In genomic region chr19:34475026-34475974, GRCh38 we compare ENCODE assay signal across 10 cellular contexts. TPM values are rescaled to one million over a fixed set of nuclear protein-coding genes. Genes with fewer than 3 reads are reported as not detected.
DNase-seq lines count a peak whose midpoint lies in the region; ATAC-seq and TF ChIP-seq lines count a peak whose summit lies in the region.
"Had no signal": no experiment of that assay in that cellular context is flagged by ENCODE, and none has a peak within 500 bp of the region (broad histone marks: within the 10 kb centered on the region; RNA-seq: fewer than 3 reads in every experiment).

No MANE protein-coding gene starts in this region.

- H3K27me3 ChIP-seq in SJSA1 (replicated peaks) (no peaks in the 10 kb centered on the region), fibroblast of lung (ENCODE audit: control insufficient read depth, insufficient read depth, low read length) (no peaks in the 10 kb centered on the region)

- H3K36me3 ChIP-seq in SJSA1: peaks cover 44% of the 10 kb centered on the region
- peaks cover 7% of the 10 kb centered on the region for H3K36me3 ChIP-seq in fibroblast of lung (ENCODE audit: control insufficient read depth, insufficient read depth, low read length)

- H3K9me3 ChIP-seq in SJSA1 (replicated peaks) (no peaks in the 10 kb centered on the region), fibroblast of lung (ENCODE audit: control insufficient read depth, insufficient read depth, low read depth, low read length) (no peaks in the 10 kb centered on the region)

- H3K4me3 ChIP-seq in SJSA1: no peak overlapping the region
- no peak overlapping the region for H3K4me3 ChIP-seq in fibroblast of lung (replicated peaks in 1 of 4; ENCODE audit: control extremely low read depth in 1 of 4, insufficient read depth in 1 of 4, low read depth in 3 of 4, low read length in 4 of 4)

- TF ChIP-seq CTCF in fibroblast of lung (conservative IDR thresholded peaks at IDR 0.05 in 1 of 2, IDR thresholded peaks at IDR 0.05 in 1 of 2; ENCODE audit: low read depth in 1 of 2, low read length in 2 of 2): no peak

- H3K4me1 ChIP-seq in SJSA1 (replicated peaks) (peaks cover 25% of the 10 kb centered on the region), fibroblast of lung (ENCODE audit: control insufficient read depth, extremely low read depth, insufficient read depth, low read length) (peaks cover 11% of the 10 kb centered on the region)

- H2AFZ ChIP-seq in fibroblast of lung (ENCODE audit: low read length): no peak overlapping the region

- peak; percentile 69 for ATAC-seq in stimulated activated naive CD8-positive, alpha-beta T cell treated with anti-CD3 and anti-CD28 coated beads, Interleukin-15, amount 100 ng/mL, for 72 hours

- no peaks in the 10 kb centered on the region for H4K20me1 ChIP-seq in fibroblast of lung (ENCODE audit: control insufficient read depth, extremely low read depth, insufficient read depth, low read length)

- peaks cover 35% of the 10 kb centered on the region for H3K36me3 Mint-ChIP-seq in activated T-cell treated with anti-CD3 and anti-CD28 coated beads, Interleukin-2, amount 50 U/mL, for 24 hours (ENCODE audit: low read depth)

- H3K27me3 Mint-ChIP-seq in activated T-cell treated with anti-CD3 and anti-CD28 coated beads, Interleukin-2, amount 50 U/mL, for 24 hours: peaks cover 14% of the 10 kb centered on the region
- H3K27me3 Mint-ChIP-seq in stimulated activated naive CD8-positive, alpha-beta T cell treated with anti-CD3 and anti-CD28 coated beads, Interleukin-15, amount 100 ng/mL, for 72 hours: peaks cover 18% of the 10 kb centered on the region

- no peak overlapping the region for H3K4me3 Mint-ChIP-seq in activated T-cell treated with anti-CD3 and anti-CD28 coated beads, Interleukin-2, amount 50 U/mL, for 24 hours
- H3K4me3 Mint-ChIP-seq in stimulated activated naive CD8-positive, alpha-beta T cell treated with anti-CD3 and anti-CD28 coated beads, Interleukin-15, amount 100 ng/mL, for 72 hours: no peak overlapping the region
- H3K4me3 Mint-ChIP-seq: H9 had no signal

- peak; percentile 44 for DNase-seq in activated T-cell treated with anti-CD3 and anti-CD28 coated beads, Interleukin-2, amount 50 U/mL, for 24 hours
- DNase-seq in activated T-cell treated with anti-CD3 and anti-CD28 coated beads for 4 hours (no peak), SJSA1 (ENCODE audit: low read depth in 1 of 2, low spot score in 2 of 2) (peak in 1 of 2 experiments; percentile 62), fibroblast of lung (ENCODE audit: low read depth in 2 of 2) (peak; percentile 83 to 92), substantia nigra (lab: John Stamatoyannopoulos, UW) (no peak), T-helper 9 cell (no peak), posterior vena cava (ENCODE audit: low spot score) (no peak)
- DNase-seq in stimulated activated naive CD8-positive, alpha-beta T cell treated with anti-CD3 and anti-CD28 coated beads, Interleukin-15, amount 100 ng/mL, for 72 hours: no peak
- DNase-seq: Calu3, H9 had no signal

- H3K27ac ChIP-seq in SJSA1 (peak overlapping the region; percentile 16; the same call in 1 of the 2 replicates), fibroblast of lung (ENCODE audit: insufficient read depth, low read length) (peak overlapping the region; percentile 40), substantia nigra (ENCODE audit: low read depth, low read length, poor library complexity, severe bottlenecking) (no peak overlapping the region)

- peaks cover 21% of the 10 kb centered on the region for H3K4me1 Mint-ChIP-seq in activated T-cell treated with anti-CD3 and anti-CD28 coated beads, Interleukin-2, amount 50 U/mL, for 24 hours (ENCODE audit: low read depth)
- peaks cover 7% of the 10 kb centered on the region for H3K4me1 Mint-ChIP-seq in stimulated activated naive CD8-positive, alpha-beta T cell treated with anti-CD3 and anti-CD28 coated beads, Interleukin-15, amount 100 ng/mL, for 72 hours

- intact Hi-C loops in posterior vena cava (cut with DNase I): loop anchor here in 1 of 2 donors (5.0 kb wide), 1 partner anchor 113 kb away; no protein-coding TSS in a partner anchor

- H3K27ac Mint-ChIP-seq in activated T-cell treated with anti-CD3 and anti-CD28 coated beads, Interleukin-2, amount 50 U/mL, for 24 hours: peak overlapping the region; percentile 79
- no peak overlapping the region for H3K27ac Mint-ChIP-seq in stimulated activated naive CD8-positive, alpha-beta T cell treated with anti-CD3 and anti-CD28 coated beads, Interleukin-15, amount 100 ng/mL, for 72 hours

- no peaks in the 10 kb centered on the region for H3K79me2 ChIP-seq in fibroblast of lung (ENCODE audit: control insufficient read depth, insufficient read depth, low read length)

- H3K9me3 Mint-ChIP-seq in activated T-cell treated with anti-CD3 and anti-CD28 coated beads, Interleukin-2, amount 50 U/mL, for 24 hours: no peaks in the 10 kb centered on the region
- no peaks in the 10 kb centered on the region for H3K9me3 Mint-ChIP-seq in stimulated activated naive CD8-positive, alpha-beta T cell treated with anti-CD3 and anti-CD28 coated beads, Interleukin-15, amount 100 ng/mL, for 72 hours

- peak overlapping the region; percentile 28 for H3K4me2 ChIP-seq in fibroblast of lung (ENCODE audit: extremely low read depth, insufficient read depth, low read length)

- no peak overlapping the region for H3K9ac ChIP-seq in fibroblast of lung (ENCODE audit: insufficient read depth, low read length)

RNA-seq across cellular contexts. Expression of gene WTIP, which starts 6.3 kb away (rescaled TPM):
- 41.5 and 53.0 TPM in 2 replicates for total RNA-seq in SJSA1 (2014; rRNA removed; shearing (Covaris generic))
- total RNA-seq in fibroblast of lung (38.5 and 49.0 TPM in 2 replicates), posterior vena cava (10 to 100 TPM; 20.7 to 28.6 TPM)
- 18.4 and 20.9 TPM in 2 replicates for polyA plus RNA-seq in fibroblast of lung
- 24.7 and 31.9 TPM in 2 replicates for polyA plus RNA-seq in fibroblast of lung (2012)
- 59.9 and 75.6 TPM in 2 replicates for polyA minus RNA-seq in fibroblast of lung (ENCODE audit: low replicate concordance)

RNA-seq across cellular contexts. Expression of gene UBA2, which starts 47.1 kb away (rescaled TPM):
- total RNA-seq in SJSA1 (2014; rRNA removed; shearing (Covaris generic)): 187 and 209 TPM in 2 replicates
- 114 and 147 TPM in 2 replicates for total RNA-seq in fibroblast of lung
- 104 and 105 TPM in 2 replicates for polyA plus RNA-seq in fibroblast of lung
- 82.5 and 95.6 TPM in 2 replicates for polyA plus RNA-seq in fibroblast of lung (2012)
- 47.0 and 69.3 TPM in 2 replicates for polyA minus RNA-seq in fibroblast of lung (ENCODE audit: low replicate concordance)
- total RNA-seq in posterior vena cava: 10 to 100 TPM; 70.8 to 81.8 TPM

Comparison
In these comparisons a context has a peak if more than half of its experiments do, and no peak if none do; other contexts are left out.
1. DNase-seq: peak in activated T-cell treated with anti-CD3 and anti-CD28 coated beads, Interleukin-2, amount 50 U/mL, for 24 hours (single experiment) and fibroblast of lung (2 of 2); none in activated T-cell treated with anti-CD3 and anti-CD28 coated beads for 4 hours (single experiment), stimulated activated naive CD8-positive, alpha-beta T cell treated with anti-CD3 and anti-CD28 coated beads, Interleukin-15, amount 100 ng/mL, for 72 hours (0 of 2), substantia nigra (0 of 49), T-helper 9 cell (single experiment) and posterior vena cava (single experiment).